In genomic region chr17:49433000-49433694, GRCh38 we compare ENCODE assay signal across 19 cellular contexts. TPM values are rescaled to one million over a fixed set of nuclear protein-coding genes. Genes with fewer than 3 reads are reported as not detected.
DNase-seq lines count a peak whose midpoint lies in the region; ATAC-seq, FAIRE-seq and TF ChIP-seq lines count a peak whose summit lies in the region.
"Had no signal": no experiment of that assay in that cellular context is flagged by ENCODE, and none has a peak within 500 bp of the region (broad histone marks: within the 10 kb centered on the region; RNA-seq: fewer than 3 reads in every experiment).

No MANE protein-coding gene starts in this region.

- no peaks in the 10 kb centered on the region for H3K27me3 ChIP-seq in BLaER1
- H3K27me3 ChIP-seq: BE2C had no signal

- H3K4me2 ChIP-seq in BLaER1, result peak overlapping the region; percentile 73

- TF ChIP-seq CTCF in neural crest cell (conservative IDR thresholded peaks at IDR 0.05), result no peak

- H3K4me3 ChIP-seq in BLaER1, result no peak overlapping the region

- no peaks in the 10 kb centered on the region for H3K36me3 ChIP-seq in BLaER1
- H3K36me3 ChIP-seq: BE2C had no signal

- no peak overlapping the region for H3K9ac ChIP-seq in BLaER1

- peak overlapping the region; percentile 81 for H3K27ac Mint-ChIP-seq in neural crest cell (ENCODE audit: unreplicated experiment)
- H3K27ac Mint-ChIP-seq: CD14-positive monocyte; CD4-positive, alpha-beta memory T cell had no signal

- no peaks in the 10 kb centered on the region for H3K36me3 Mint-ChIP-seq in neural crest cell (ENCODE audit: low read depth)
- H3K36me3 Mint-ChIP-seq: CD14-positive monocyte; CD4-positive, alpha-beta memory T cell had no signal

- H3K4me1 ChIP-seq in BLaER1, result peaks cover 65% of the 10 kb centered on the region

- H3K9me3 ChIP-seq in BLaER1, result no peaks in the 10 kb centered on the region
- H3K9me3 ChIP-seq: BE2C had no signal

- H3K27ac ChIP-seq in BLaER1, result peak overlapping the region; percentile 37; the same call in 1 of the 2 replicates

- no peak overlapping the region for H3K4me3 Mint-ChIP-seq in neural crest cell
- H3K4me3 Mint-ChIP-seq: CD14-positive monocyte; CD4-positive, alpha-beta memory T cell had no signal

- ATAC-seq in GM18517 (IDR thresholded peaks at IDR 0.05; ENCODE audit: unreplicated experiment), result no peak

- peaks cover 4% of the 10 kb centered on the region for H3K9me3 Mint-ChIP-seq in neural crest cell
- H3K9me3 Mint-ChIP-seq: CD14-positive monocyte; CD4-positive, alpha-beta memory T cell had no signal

- FAIRE-seq in HTR-8/SVneo (lab: Jason Lieb, UNC), result peak; percentile 36
- FAIRE-seq: GM12892, GM18507 had no signal

- no peaks in the 10 kb centered on the region for H4K20me1 ChIP-seq in BLaER1

- DNase-seq in HTR-8/SVneo (ENCODE audit: insufficient read length, low spot score) (no peak), hepatic stellate cell (ENCODE audit: low spot score) (peak; percentile 2), neural crest cell (ENCODE audit: low read depth, low spot score) (no peak), ureter (ENCODE audit: low spot score) (no peak)
- no peak for DNase-seq in activated CD4-positive, alpha-beta T cell treated with anti-CD3 and anti-CD28 coated beads for 4 hours
- DNase-seq in NK-92 treated with Interleukin-12 subunit alpha and Interleukin-12 subunit beta, amount 100 ng/mL, for 24 hours (lab: John Stamatoyannopoulos, UW), result no peak
- DNase-seq: BE2C; CD4-positive, alpha-beta memory T cell; DMS153; DMS79; GDM1; GOT3; HCEC 1CT; KG1 had no signal

- peaks cover 38% of the 10 kb centered on the region for H3K4me1 Mint-ChIP-seq in neural crest cell
- H3K4me1 Mint-ChIP-seq: CD4-positive, alpha-beta memory T cell had no signal

- H3K27me3 Mint-ChIP-seq in neural crest cell (ENCODE audit: low read depth), result peaks cover 17% of the 10 kb centered on the region

RNA-seq across cellular contexts. Expression of gene PHB1, which starts 18.5 kb away (rescaled TPM):
- total RNA-seq in neural crest cell (248 and 256 TPM in 2 replicates), ureter (172 TPM)
